In genomic region chr6:34396518-34396917, GRCh38 we compare ENCODE assay signal across 25 cellular contexts.
"Had no signal": no experiment of that assay in that cellular context is flagged by ENCODE, and none has a peak within 500 bp of the region (broad histone marks: within the 10 kb centered on the region; RNA-seq: fewer than 3 reads in every experiment).

No MANE protein-coding gene starts in this region.

- DNase-seq: islet precursor cell; left ventricle myocardium inferior; mesendoderm; naive B cell; natural killer cell; nephron progenitor cell; ovary; retina; right cardiac atrium; sigmoid colon; small intestine; spleen; stimulated activated CD4-positive, alpha-beta T cell treated with anti-CD3 and anti-CD28 coated beads, Interleukin-4, amount 100 ng/mL, for 24 hours; stimulated activated naive CD4-positive, alpha-beta T cell; tibial artery; trophoblast cell; upper lobe of right lung had no signal

- H3K4me3 Mint-ChIP-seq: mesothelial cell of epicardium; natural killer cell; nephron progenitor cell; stimulated activated effector memory CD8-positive, alpha-beta T cell treated with anti-CD3 and anti-CD28 coated beads, Interleukin-12 subunit alpha, Interleukin-12 subunit beta, amount 100 ng/mL, for 72 hours; stimulated activated naive CD8-positive, alpha-beta T cell treated with anti-CD3 and anti-CD28 coated beads, Interleukin-15, Interleukin-2, amounts not matched to agents 100 ng/mL and 50 ng/mL, for 24 hours had no signal

- H3K27ac ChIP-seq: hepatocyte, left ventricle myocardium inferior, ovary, prostate gland, sigmoid colon, spleen, suprapubic skin, thoracic aorta, tibial artery, upper lobe of right lung had no signal

- H3K9me3 ChIP-seq: ovary, prostate gland, sigmoid colon, suprapubic skin, thoracic aorta, upper lobe of right lung had no signal

- ATAC-seq: natural killer cell; right cardiac atrium; stimulated activated effector memory CD8-positive, alpha-beta T cell treated with anti-CD3 and anti-CD28 coated beads, Interleukin-12 subunit alpha, Interleukin-12 subunit beta, amount 100 ng/mL, for 72 hours; upper lobe of right lung had no signal

- H3K36me3 ChIP-seq: left ventricle myocardium inferior, ovary, prostate gland, sigmoid colon, spleen, suprapubic skin, thoracic aorta, tibial artery, upper lobe of right lung had no signal

- H3K36me3 Mint-ChIP-seq: naive B cell; natural killer cell; stimulated activated effector memory CD8-positive, alpha-beta T cell treated with anti-CD3 and anti-CD28 coated beads, Interleukin-12 subunit alpha, Interleukin-12 subunit beta, amount 100 ng/mL, for 72 hours had no signal

- H3K9me3 Mint-ChIP-seq: natural killer cell; stimulated activated effector memory CD8-positive, alpha-beta T cell treated with anti-CD3 and anti-CD28 coated beads, Interleukin-12 subunit alpha, Interleukin-12 subunit beta, amount 100 ng/mL, for 72 hours had no signal

- H3K4me3 ChIP-seq: hepatocyte, left ventricle myocardium inferior, lung, ovary, prostate gland, sigmoid colon, spleen, suprapubic skin, thoracic aorta, tibial artery, upper lobe of right lung had no signal

- H3K27ac Mint-ChIP-seq: mesothelial cell of epicardium; naive B cell; natural killer cell; nephron progenitor cell; stimulated activated effector memory CD8-positive, alpha-beta T cell treated with anti-CD3 and anti-CD28 coated beads, Interleukin-12 subunit alpha, Interleukin-12 subunit beta, amount 100 ng/mL, for 72 hours; stimulated activated naive CD8-positive, alpha-beta T cell treated with anti-CD3 and anti-CD28 coated beads, Interleukin-15, Interleukin-2, amounts not matched to agents 100 ng/mL and 50 ng/mL, for 24 hours had no signal

- H3K4me1 ChIP-seq: prostate gland had no signal

- H3K4me2 ChIP-seq: hepatocyte had no signal

- H3K27me3 Mint-ChIP-seq: naive B cell; stimulated activated naive CD8-positive, alpha-beta T cell treated with anti-CD3 and anti-CD28 coated beads, Interleukin-15, Interleukin-2, amounts not matched to agents 100 ng/mL and 50 ng/mL, for 24 hours had no signal

- H3K27me3 ChIP-seq: hepatocyte, ovary, sigmoid colon, spleen, suprapubic skin, tibial artery, upper lobe of right lung had no signal

- H2AFZ ChIP-seq: hepatocyte had no signal
